Comparison of ENCODE assay signal across 14 cellular contexts in genomic region chr10:78258303-78259030, GRCh38.
DNase-seq lines count a peak whose midpoint lies in the region; ATAC-seq and TF ChIP-seq lines count a peak whose summit lies in the region.
"Had no signal": no experiment of that assay in that cellular context is flagged by ENCODE, and none has a peak within 500 bp of the region (broad histone marks: within the 10 kb centered on the region; RNA-seq: fewer than 3 reads in every experiment).

No MANE protein-coding gene starts in this region.

- no peaks in the 10 kb centered on the region for H4K20me1 ChIP-seq in OCI-LY7 (ENCODE audit: insufficient read depth, low read length)

- no peaks in the 10 kb centered on the region for H3K4me1 Mint-ChIP-seq in natural killer cell treated with Interleukin-12 subunit alpha and Interleukin-12 subunit beta and Interleukin-15 and Interleukin-18, amount 100 ng/mL, for 72 hours (ENCODE audit: low read depth in 2 of 2)
- no peaks in the 10 kb centered on the region for H3K4me1 Mint-ChIP-seq in natural killer cell

- H3K4me1 ChIP-seq in OCI-LY7 (ENCODE audit: insufficient read depth, low read length, poor library complexity, severe bottlenecking), result no peaks in the 10 kb centered on the region
- H3K4me1 ChIP-seq in upper lobe of right lung, result peaks cover 11% of the 10 kb centered on the region

- peaks cover 6 to 10% of the 10 kb centered on the region in 2 donors for H3K27me3 Mint-ChIP-seq in natural killer cell treated with Interleukin-12 subunit alpha and Interleukin-12 subunit beta and Interleukin-15 and Interleukin-18, amount 100 ng/mL, for 72 hours
- H3K27me3 Mint-ChIP-seq in natural killer cell (ENCODE audit: low read depth in 2 of 2), result peaks cover 0 to 7% of the 10 kb centered on the region in 2 donors

- no peaks in the 10 kb centered on the region for H3K27me3 ChIP-seq in upper lobe of right lung

- H3K27ac ChIP-seq in OCI-LY7 (ENCODE audit: low read depth, low read length, poor library complexity, severe bottlenecking) (no peak overlapping the region), upper lobe of right lung (no peak overlapping the region)

- intact Hi-C loops in natural killer cell (cut with micrococcal nuclease) (no loop called here), OCI-LY7 (cut with micrococcal nuclease; ENCODE audit: unreplicated experiment) (no loop called here), upper lobe of right lung (cut with DNase I) (no loop called here)

- TF ChIP-seq CTCF in natural killer cell (IDR thresholded peaks at IDR 0.05) (no peak), OCI-LY7 (conservative IDR thresholded peaks at IDR 0.05; ENCODE audit: low read length) (peak; percentile 67), upper lobe of right lung (IDR thresholded peaks at IDR 0.05) (peak; percentile 10)

- no peaks in the 10 kb centered on the region for H3K36me3 Mint-ChIP-seq in natural killer cell treated with Interleukin-12 subunit alpha and Interleukin-12 subunit beta and Interleukin-15 and Interleukin-18, amount 100 ng/mL, for 72 hours
- H3K36me3 Mint-ChIP-seq in natural killer cell, result no peaks in the 10 kb centered on the region

- no peak overlapping the region for H3K4me2 ChIP-seq in OCI-LY7 (ENCODE audit: low read length)

- CTCF ChIA-PET in OCI-LY7 (lab: Charles Lee; ENCODE audit: unreplicated experiment), result no interaction called here

- no peak overlapping the region for H3K27ac Mint-ChIP-seq in natural killer cell treated with Interleukin-12 subunit alpha and Interleukin-12 subunit beta and Interleukin-15 and Interleukin-18, amount 100 ng/mL, for 72 hours
- H3K27ac Mint-ChIP-seq in natural killer cell, result no peak overlapping the region
- H3K27ac Mint-ChIP-seq: activated naive CD4-positive, alpha-beta T cell treated with anti-CD3 and anti-CD28 coated beads for 36 hours had no signal

- no peak overlapping the region for H2AFZ ChIP-seq in OCI-LY7 (ENCODE audit: low read length)

- no TSS peak for BruUV-seq in OCI-LY7 (replicated peaks; lab: Mats Ljungman, UMichigan)

- H3K79me2 ChIP-seq in OCI-LY7 (ENCODE audit: insufficient read depth, low read depth, low read length), result no peaks in the 10 kb centered on the region

- peak; percentile 41 for DNase-seq in natural killer cell treated with Interleukin-12 subunit alpha and Interleukin-12 subunit beta and Interleukin-15 and Interleukin-18, amount 100 ng/mL, for 72 hours (ENCODE audit: low spot score)
- DNase-seq in natural killer cell (no peak), OCI-LY7 (ENCODE audit: low spot score) (peak; percentile 15), kidney tubule cell (ENCODE audit: low spot score) (peak; percentile 33), upper lobe of right lung (peak; percentile 85), anterior cingulate cortex (lab: John Stamatoyannopoulos, UW) (no peak), SHP77 (lab: John Stamatoyannopoulos, UW) (no peak)
- DNase-seq: activated naive CD4-positive, alpha-beta T cell treated with anti-CD3 and anti-CD28 coated beads for 36 hours; COR-L47; NCI-H187; NCI-H774; stimulated activated CD4-positive, alpha-beta T cell treated with anti-CD3 and anti-CD28 coated beads, Interleukin-4, amount 100 ng/mL, for 4 hours had no signal

- POLR2A ChIA-PET in OCI-LY7 (lab: Charles Lee), result interaction anchor here (0.6 kb wide), 1 partner anchor 1392 kb away, joined by 3 read pairs; no protein-coding TSS in a partner anchor

- no peaks in the 10 kb centered on the region for H3K9me3 ChIP-seq in OCI-LY7 (ENCODE audit: low read length)
- no peaks in the 10 kb centered on the region for H3K9me3 ChIP-seq in upper lobe of right lung

- H3K4me3 ChIP-seq in OCI-LY7 (ENCODE audit: low read depth, low read length, poor library complexity, severe bottlenecking) (no peak overlapping the region), upper lobe of right lung (no peak overlapping the region)

- no peak for ATAC-seq in natural killer cell treated with Interleukin-12 subunit alpha and Interleukin-12 subunit beta and Interleukin-15 and Interleukin-18, amount 100 ng/mL, for 72 hours
- ATAC-seq in natural killer cell (no peak), upper lobe of right lung (peak; percentile 76), HG03175 (IDR thresholded peaks at IDR 0.05; ENCODE audit: unreplicated experiment) (no peak)

- H3K9me3 Mint-ChIP-seq in natural killer cell treated with Interleukin-12 subunit alpha and Interleukin-12 subunit beta and Interleukin-15 and Interleukin-18, amount 100 ng/mL, for 72 hours, result no peaks in the 10 kb centered on the region
- no peaks in the 10 kb centered on the region for H3K9me3 Mint-ChIP-seq in natural killer cell
- H3K9me3 Mint-ChIP-seq: activated naive CD4-positive, alpha-beta T cell treated with anti-CD3 and anti-CD28 coated beads for 36 hours had no signal

- H3K9me2 ChIP-seq in OCI-LY7 (ENCODE audit: insufficient read depth, low read length), result no peaks in the 10 kb centered on the region

- no peak overlapping the region for H3K4me3 Mint-ChIP-seq in natural killer cell treated with Interleukin-12 subunit alpha and Interleukin-12 subunit beta and Interleukin-15 and Interleukin-18, amount 100 ng/mL, for 72 hours
- no peak overlapping the region for H3K4me3 Mint-ChIP-seq in natural killer cell
- H3K4me3 Mint-ChIP-seq: activated naive CD4-positive, alpha-beta T cell treated with anti-CD3 and anti-CD28 coated beads for 36 hours; neural crest cell had no signal

- H3K36me3 ChIP-seq in OCI-LY7 (ENCODE audit: insufficient read depth, low read length), result no peaks in the 10 kb centered on the region
- H3K36me3 ChIP-seq in upper lobe of right lung, result no peaks in the 10 kb centered on the region

Comparison
In these comparisons a context has a peak if more than half of its experiments do, and no peak if none do; other contexts are left out.
1. DNase-seq: peak in natural killer cell treated with Interleukin-12 subunit alpha and Interleukin-12 subunit beta and Interleukin-15 and Interleukin-18, amount 100 ng/mL, for 72 hours (single experiment), OCI-LY7 (single experiment), kidney tubule cell (single experiment) and upper lobe of right lung (single experiment); none in natural killer cell (single experiment), anterior cingulate cortex (0 of 58) and SHP77 (0 of 2).